ENCODE assay signal across 8 cellular contexts in genomic region chr9:133417541-133418461, GRCh38. TPM values are rescaled to one million over a fixed set of nuclear protein-coding genes. Genes with fewer than 3 reads are reported as not detected.
DNase-seq lines count a peak whose midpoint lies in the region; ATAC-seq and TF ChIP-seq lines count a peak whose summit lies in the region.

Gene REXO4 (minus strand): TSS chr9:133418010. CDS start chr9:133417844, 166 bp downstream.

- peak within 1 kb of the TSS; percentile 89 for H3K27ac ChIP-seq in VCaP
- peak within 1 kb of the TSS; percentile 61 for H3K27ac ChIP-seq in smooth muscle cell (ENCODE audit: low read depth)

- H3K36me3 ChIP-seq in smooth muscle cell (ENCODE audit: low read depth): no peaks in the 10 kb centered on the region

- in situ Hi-C loops in T47D (cut with HindIII; ENCODE audit: low pct_unique_long_range_greater_than_20kb, low sequenced_read_pairs): no loop called here

- H3F3A ChIP-seq in smooth muscle cell (ENCODE audit: low read depth): peaks cover 4% of the 10 kb centered on the region

- peak within 1 kb of the TSS; percentile 78 for H2AFZ ChIP-seq in smooth muscle cell (ENCODE audit: low read depth)

- under 1% methylated on average over 61 of the region's 75 CpGs for WGBS in smooth muscle cell (ENCODE audit: low lambda C conversion rate)

- no peak for TF ChIP-seq CTCF in VCaP (conservative IDR thresholded peaks at IDR 0.05)
- no peak for TF ChIP-seq CTCF in smooth muscle cell (IDR thresholded peaks at IDR 0.05; ENCODE audit: borderline replicate concordance, insufficient read depth, poor library complexity, severe bottlenecking)

- H3K4me2 ChIP-seq in smooth muscle cell: peak within 1 kb of the TSS; percentile 97

- peaks cover 18% of the 10 kb centered on the region for H3K4me1 ChIP-seq in smooth muscle cell (ENCODE audit: low read depth)

- H3K79me2 ChIP-seq in smooth muscle cell (ENCODE audit: low read depth): peaks cover 42% of the 10 kb centered on the region

- H3K27me3 ChIP-seq in smooth muscle cell (ENCODE audit: low read depth): no peaks in the 10 kb centered on the region

- peak; percentile 68 for ATAC-seq in HG02981 (IDR thresholded peaks at IDR 0.05; ENCODE audit: unreplicated experiment)

- peak within 1 kb of the TSS; percentile 85 for H3K9ac ChIP-seq in smooth muscle cell (ENCODE audit: low read depth)

- H3K4me3 ChIP-seq in smooth muscle cell: peak within 1 kb of the TSS; percentile 95

- no peaks in the 10 kb centered on the region for H3K9me3 ChIP-seq in smooth muscle cell (replicated peaks; ENCODE audit: low read depth)

- peak; percentile 85 for DNase-seq in NCI-H2081 (lab: John Stamatoyannopoulos, UW)
- no peak for DNase-seq in NCI-H2081 treated with DMSO at 0.1 percent for 48 hours (lab: John Stamatoyannopoulos, UW)
- DNase-seq in NCI-H2171 treated with DMSO at 0.1 percent for 48 hours (lab: John Stamatoyannopoulos, UW): peak; percentile 95
- DNase-seq in T47D (ENCODE audit: low read depth in 1 of 2, low spot score in 1 of 2): peak; percentile 71 to 90
- peak; percentile 85 for DNase-seq in iPS-NIHi7 (ENCODE audit: extremely low spot score)
- peak; percentile 60 for DNase-seq in smooth muscle cell (lab: John Stamatoyannopoulos, UW; ENCODE audit: unreplicated experiment)

- no peaks in the 10 kb centered on the region for H4K20me1 ChIP-seq in smooth muscle cell (ENCODE audit: low read depth)

RNA-seq across cellular contexts. Expression of gene REXO4, which starts in this region (rescaled TPM):
- total RNA-seq in smooth muscle cell: 11.5 and 12.9 TPM in 2 replicates
- 18.5 and 21.6 TPM in 2 replicates for polyA plus RNA-seq in smooth muscle cell
